9 cellular contexts compared by ENCODE assay signal in genomic region chr14:64235652-64236640, GRCh38. TPM values are rescaled to one million over a fixed set of nuclear protein-coding genes. Genes with fewer than 3 reads are reported as not detected.
A peak's percentile ranks its signal among the peaks of the same experiment; 100 is the strongest.
DNase-seq lines count a peak whose midpoint lies in the region; ATAC-seq and FAIRE-seq lines count a peak whose summit lies in the region.
"Had no signal": no experiment of that assay in that cellular context is flagged by ENCODE, and none has a peak within 500 bp of the region (broad histone marks: within the 10 kb centered on the region; RNA-seq: fewer than 3 reads in every experiment).

No MANE protein-coding gene starts in this region.

- peaks cover 38% of the 10 kb centered on the region for H3K4me1 ChIP-seq in mesenchymal stem cell (ENCODE audit: control insufficient read depth, insufficient read depth, low read depth, low read length)

- H2BK15ac ChIP-seq in mesenchymal stem cell (ENCODE audit: low read depth, poor library complexity, severe bottlenecking) = peak overlapping the region; percentile 88

- H3K27ac Mint-ChIP-seq in activated T-helper 2 cell treated with anti-CD3 and anti-CD28 coated beads, Interferon-gamma antibody, Interleukin-2, Interleukin-4, amounts not matched to agents 10 μg/mL and 5 μg/mL and 100 μg/mL, durations not matched to agents 14 hours and 24 hours and 36 hours = no peak overlapping the region

- no peak overlapping the region for H3K4me3 ChIP-seq in mesenchymal stem cell (ENCODE audit: insufficient read depth in 1 of 2, low read depth in 1 of 2, low read length in 2 of 2)

- H3K23ac ChIP-seq in mesenchymal stem cell (ENCODE audit: low read length in 2 of 2) = no peak overlapping the region

- H3K4me2 ChIP-seq in mesenchymal stem cell (ENCODE audit: low read length, poor library complexity, severe bottlenecking) = no peak overlapping the region

- no peaks in the 10 kb centered on the region for H3K9me3 ChIP-seq in mesenchymal stem cell (ENCODE audit: control insufficient read depth, low read length)

- no peak overlapping the region for H3K18ac ChIP-seq in mesenchymal stem cell (ENCODE audit: low read depth in 1 of 2, low read length in 2 of 2)

- no peak overlapping the region for H2BK5ac ChIP-seq in mesenchymal stem cell (ENCODE audit: low read depth, low read length, poor library complexity, severe bottlenecking)

- H3K4me1 Mint-ChIP-seq in activated T-helper 2 cell treated with anti-CD3 and anti-CD28 coated beads, Interferon-gamma antibody, Interleukin-2, Interleukin-4, amounts not matched to agents 10 μg/mL and 5 μg/mL and 100 μg/mL, durations not matched to agents 14 hours and 24 hours and 36 hours (ENCODE audit: low read depth) = peaks cover 25% of the 10 kb centered on the region

- peaks cover 0 to 57% of the 10 kb centered on the region in 2 experiments for H3K27me3 ChIP-seq in mesenchymal stem cell (ENCODE audit: control insufficient read depth in 1 of 2, insufficient read depth in 1 of 2, low read length in 2 of 2)

- H4K91ac ChIP-seq in mesenchymal stem cell (ENCODE audit: low read length) = no peak overlapping the region

- peaks cover 26% of the 10 kb centered on the region for H3K27me3 Mint-ChIP-seq in activated T-helper 2 cell treated with anti-CD3 and anti-CD28 coated beads, Interferon-gamma antibody, Interleukin-2, Interleukin-4, amounts not matched to agents 10 μg/mL and 5 μg/mL and 100 μg/mL, durations not matched to agents 14 hours and 24 hours and 36 hours (ENCODE audit: low read depth)

- H3K4me3 Mint-ChIP-seq in activated T-helper 2 cell treated with anti-CD3 and anti-CD28 coated beads, Interferon-gamma antibody, Interleukin-2, Interleukin-4, amounts not matched to agents 10 μg/mL and 5 μg/mL and 100 μg/mL, durations not matched to agents 14 hours and 24 hours and 36 hours (ENCODE audit: low read depth) = no peak overlapping the region

- H3K36me3 ChIP-seq in mesenchymal stem cell (ENCODE audit: control insufficient read depth in 1 of 2, insufficient read depth in 2 of 2, low read depth in 1 of 2, low read length in 2 of 2) = peaks cover 0 to 3% of the 10 kb centered on the region in 2 experiments

- no peaks in the 10 kb centered on the region for H3K36me3 Mint-ChIP-seq in activated T-helper 2 cell treated with anti-CD3 and anti-CD28 coated beads, Interferon-gamma antibody, Interleukin-2, Interleukin-4, amounts not matched to agents 10 μg/mL and 5 μg/mL and 100 μg/mL, durations not matched to agents 14 hours and 24 hours and 36 hours (ENCODE audit: low read depth)

- intact Hi-C loops in activated T-helper 2 cell treated with anti-CD3 and anti-CD28 coated beads, Interferon-gamma antibody, Interleukin-2, Interleukin-4, amounts not matched to agents 10 μg/mL and 5 μg/mL and 100 μg/mL, durations not matched to agents 14 hours and 24 hours and 36 hours (cut with micrococcal nuclease) = no loop called here

- no peaks in the 10 kb centered on the region for H3K79me1 ChIP-seq in mesenchymal stem cell (replicated peaks; ENCODE audit: low read length, poor library complexity, severe bottlenecking)

- H3K14ac ChIP-seq in mesenchymal stem cell (ENCODE audit: low read length in 2 of 2) = no peak overlapping the region

- no peak overlapping the region for H3K4ac ChIP-seq in mesenchymal stem cell (ENCODE audit: low read depth in 1 of 2, low read length in 2 of 2)

- 91% methylated on average over 12 of the region's 13 CpGs for WGBS in mesenchymal stem cell

- H3K9ac ChIP-seq in mesenchymal stem cell (ENCODE audit: low read length) = no peak overlapping the region

- peak overlapping the region; percentile 72 for H2AK5ac ChIP-seq in mesenchymal stem cell (ENCODE audit: low read length, severe bottlenecking)

- no peak overlapping the region for H2AFZ ChIP-seq in mesenchymal stem cell (ENCODE audit: low read depth, low read length)

- H3K27ac ChIP-seq in mesenchymal stem cell (ENCODE audit: low read length, poor library complexity, severe bottlenecking) = peak overlapping the region; percentile 26

- ATAC-seq in GM18519 (IDR thresholded peaks at IDR 0.05; ENCODE audit: low FRiP score, unreplicated experiment) = peak; percentile 57
- ATAC-seq in GM21529 (IDR thresholded peaks at IDR 0.05; ENCODE audit: unreplicated experiment) = peak; percentile 69
- ATAC-seq in HG03520 (IDR thresholded peaks at IDR 0.05; ENCODE audit: unreplicated experiment) = peak; percentile 52

- H4K8ac ChIP-seq in mesenchymal stem cell (ENCODE audit: low read length) = no peak overlapping the region

- H2BK120ac ChIP-seq in mesenchymal stem cell (ENCODE audit: low read depth, low read length) = no peak overlapping the region

- DNase-seq in mesenchymal stem cell (no peak), frontal cortex (ENCODE audit: low spot score in 2 of 2) (no peak), NCI-H2196 treated with DMSO at 0.1 percent for 48 hours (lab: John Stamatoyannopoulos, UW; ENCODE audit: unreplicated experiment) (no peak), anterior cingulate cortex (lab: John Stamatoyannopoulos, UW) (no peak)
- DNase-seq in activated T-helper 2 cell treated with anti-CD3 and anti-CD28 coated beads, Interferon-gamma antibody, Interleukin-2, Interleukin-4, amounts not matched to agents 10 μg/mL and 5 μg/mL and 100 μg/mL, durations not matched to agents 14 hours and 24 hours and 36 hours (ENCODE audit: low spot score) = no peak
- DNase-seq: GOT3 had no signal

- FAIRE-seq in frontal cortex (lab: Jason Lieb, UNC) = no peak

- no peak overlapping the region for H2BK12ac ChIP-seq in mesenchymal stem cell (ENCODE audit: low read length in 2 of 2)

- no peaks in the 10 kb centered on the region for H3K9me3 Mint-ChIP-seq in activated T-helper 2 cell treated with anti-CD3 and anti-CD28 coated beads, Interferon-gamma antibody, Interleukin-2, Interleukin-4, amounts not matched to agents 10 μg/mL and 5 μg/mL and 100 μg/mL, durations not matched to agents 14 hours and 24 hours and 36 hours

RNA-seq across cellular contexts. Expression of gene ESR2, which starts 58.2 kb away (rescaled TPM):
- polyA plus RNA-seq in mesenchymal stem cell (2013, experiment 1 of 2) = 0.10 TPM
- polyA plus RNA-seq in mesenchymal stem cell (2013, experiment 2 of 2) = 0.22 TPM
- 0.09 TPM in 1 of 2 replicates, not detected in the other for total RNA-seq in activated T-helper 2 cell treated with anti-CD3 and anti-CD28 coated beads, Interferon-gamma antibody, Interleukin-2, Interleukin-4, amounts not matched to agents 10 μg/mL and 5 μg/mL and 100 μg/mL, durations not matched to agents 14 hours and 24 hours and 36 hours
- total RNA-seq in frontal cortex = 1.2 TPM
